Comparison of ENCODE assay signal across 1 cellular context in genomic region chr16:367333-367903, GRCh38.
TF ChIP-seq lines count a peak whose summit lies in the region.

No MANE protein-coding gene starts in this region.

TF ChIP-seq in WTC11, 78 proteins besides CTCF, POLR2A, EP300 and RAD21 (continued from another document):
- TF ChIP-seq ZBTB43 (CRISPR knock-in tag; IDR thresholded peaks at IDR 0.05) = no peak
- no peak for TF ChIP-seq ZNF317 (CRISPR knock-in tag; IDR thresholded peaks at IDR 0.05; ENCODE audit: borderline replicate concordance, low read depth)
- TF ChIP-seq CREB1 (CRISPR knock-in tag; IDR thresholded peaks at IDR 0.05) = no peak
- TF ChIP-seq AFF4 (CRISPR knock-in tag; IDR thresholded peaks at IDR 0.05; ENCODE audit: borderline replicate concordance) = no peak
- TF ChIP-seq HMGA2 (CRISPR knock-in tag; IDR thresholded peaks at IDR 0.05) = no peak
- TF ChIP-seq ESRRA (CRISPR knock-in tag; IDR thresholded peaks at IDR 0.05; ENCODE audit: borderline replicate concordance) = no peak
- no peak for TF ChIP-seq ATF1 (CRISPR knock-in tag; IDR thresholded peaks at IDR 0.05)
